In the genomic region with DNA sequence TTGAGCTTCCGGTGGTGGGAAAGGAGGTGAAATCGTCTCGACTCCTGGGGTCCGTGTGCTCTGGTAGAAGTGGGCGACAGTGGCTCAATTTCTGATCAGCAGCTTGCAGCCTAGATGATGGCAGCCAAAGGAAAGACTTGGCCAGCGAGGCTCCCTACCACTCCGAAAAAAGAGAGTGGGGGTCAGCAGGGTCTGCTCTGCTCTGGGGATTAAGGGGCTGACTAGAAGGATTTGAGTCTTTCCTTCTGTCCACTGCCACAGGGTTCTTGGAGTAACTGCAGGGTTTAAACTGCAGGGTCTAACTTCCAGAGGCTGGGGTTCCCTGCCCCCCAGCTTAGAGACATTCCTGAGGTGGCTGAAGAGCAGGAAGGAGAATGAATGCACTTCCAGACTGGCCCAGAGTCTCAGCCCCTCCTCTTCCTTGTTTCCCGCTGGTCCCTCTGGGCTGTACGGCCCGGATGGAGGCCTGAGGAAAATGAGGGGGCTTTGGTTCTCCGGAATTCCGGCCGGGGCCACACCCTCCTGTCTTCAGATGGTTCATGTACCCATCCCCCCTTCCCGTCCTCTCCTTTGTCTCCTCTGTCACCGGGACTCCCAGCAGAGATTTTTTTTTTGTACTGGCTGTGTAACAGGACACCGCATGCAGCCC, we compare ENCODE assay signal across 8 cellular contexts. TPM values are rescaled to one million over a fixed set of nuclear protein-coding genes. Genes with fewer than 3 reads are reported as not detected.
A peak's percentile ranks its signal among the peaks of the same experiment; 100 is the strongest.
DNase-seq lines count a peak whose midpoint lies in the region; ATAC-seq, FAIRE-seq and TF ChIP-seq lines count a peak whose summit lies in the region.

No MANE protein-coding gene starts in this region.

- H3K27ac Mint-ChIP-seq in WTC11 (peak overlapping the region; percentile 99), progenitor cell of endocrine pancreas (peak overlapping the region; percentile 99)

- peak overlapping the region; percentile 96 for H3K4me3 Mint-ChIP-seq in WTC11
- peak overlapping the region; percentile 99 for H3K4me3 Mint-ChIP-seq in progenitor cell of endocrine pancreas (ENCODE audit: low read depth)

- H3K4me2 ChIP-seq in A549 = peak overlapping the region; percentile 96

- POLR2A ChIA-PET in A549 (lab: Yijun Ruan, JAX) (interaction anchor here (0.6 to 2.0 kb wide), 8 partner anchors 9 to 41 kb away, joined by 3 to 24 read pairs (median 6); no protein-coding TSS in a partner anchor), HEK293T (lab: Yijun Ruan, JAX) (interaction anchor here (0.5 to 3.0 kb wide), 17 partner anchors 9 to 339 kb away, joined by 3 to 50 read pairs (median 3); no protein-coding TSS in a partner anchor), WTC11 (lab: Charles Lee) (interaction anchor here (0.6 to 3.3 kb wide), 8 partner anchors 9 to 112 kb away, joined by 3 to 35 read pairs (median 4); partner anchors contain the start of gene GDPD5)

- TF ChIP-seq EP300 in A549 (IDR thresholded peaks at IDR 0.05) = no peak
- TF ChIP-seq EP300 in gastroesophageal sphincter (IDR thresholded peaks at IDR 0.05) = no peak

- CTCF ChIA-PET in A549 (lab: Yijun Ruan, JAX) (interaction anchor here (1.7 to 17.9 kb wide), 3 partner anchors 12 to 117 kb away, joined by 5 to 137 read pairs (median 7); no protein-coding TSS in a partner anchor), HEK293T (lab: Yijun Ruan, JAX) (interaction anchor here (0.6 to 1.0 kb wide), 2 partner anchors 15 to 35 kb away, joined by 3 to 5 read pairs; no protein-coding TSS in a partner anchor), WTC11 (lab: Charles Lee) (interaction anchor here (0.5 to 6.1 kb wide), 14 partner anchors 9 to 349 kb away, joined by 3 to 69 read pairs (median 8); no protein-coding TSS in a partner anchor)

- H3K36me3 Mint-ChIP-seq in WTC11 (peaks cover 21% of the 10 kb centered on the region), progenitor cell of endocrine pancreas (ENCODE audit: insufficient read depth) (peaks cover 4% of the 10 kb centered on the region)

- peaks cover 0 to 32% of the 10 kb centered on the region in 2 donors for H3K36me3 ChIP-seq in gastroesophageal sphincter

- 4% methylated on average over 16 of the region's 16 CpGs for whole genome bisulfite sequencing in A549 (ENCODE audit: missing lambda C conversion rate)
- WGBS in gastroesophageal sphincter (ENCODE audit: low coverage in 1 of 2), 2 donors = 1 to 3% methylated on average over 6 to 16 of the region's 16 CpGs

- H3K9me3 Mint-ChIP-seq in WTC11 (no peaks in the 10 kb centered on the region), progenitor cell of endocrine pancreas (ENCODE audit: low read depth) (no peaks in the 10 kb centered on the region)

- no peaks in the 10 kb centered on the region for H3K27me3 ChIP-seq in gastroesophageal sphincter

- H3K4me1 ChIP-seq in A549 = peaks cover 57% of the 10 kb centered on the region
- peaks cover 9 to 92% (median 53%) of the 10 kb centered on the region in 3 donors for H3K4me1 ChIP-seq in gastroesophageal sphincter

- DNase-seq in A549 (ENCODE audit: low read depth in 1 of 2, low spot score in 1 of 2) = peak in 1 of 2 experiments; percentile 40
- DNase-seq in HEK293T (ENCODE audit: extremely low spot score) = no peak
- DNase-seq in WTC11 (ENCODE audit: low spot score) = peak; percentile 83
- DNase-seq in progenitor cell of endocrine pancreas (ENCODE audit: low spot score, unreplicated experiment) = no peak
- no peak for DNase-seq in HuH-7.5 (ENCODE audit: low spot score)

- no peaks in the 10 kb centered on the region for H3K9me3 ChIP-seq in A549
- H3K9me3 ChIP-seq in gastroesophageal sphincter = no peaks in the 10 kb centered on the region

- FAIRE-seq in A549 (lab: Jason Lieb, UNC) = no peak

- no peak for TF ChIP-seq RAD21 in A549 (conservative IDR thresholded peaks at IDR 0.05 in 1 of 2, IDR thresholded peaks at IDR 0.05 in 1 of 2)

- H3K4me3 ChIP-seq in A549 = peak overlapping the region; percentile 90
- H3K4me3 ChIP-seq in gastroesophageal sphincter = peak overlapping the region; percentile 75 to 89

- H3K27me3 Mint-ChIP-seq in WTC11 (ENCODE audit: low read depth) (no peaks in the 10 kb centered on the region), progenitor cell of endocrine pancreas (no peaks in the 10 kb centered on the region)

- peaks cover 66% of the 10 kb centered on the region for H3K4me1 Mint-ChIP-seq in WTC11
- H3K4me1 Mint-ChIP-seq in progenitor cell of endocrine pancreas (ENCODE audit: low read depth) = peaks cover 40% of the 10 kb centered on the region

- H3K27ac ChIP-seq in A549 (peak overlapping the region; percentile 97), gastroesophageal sphincter (peak overlapping the region; percentile 98 to 100 (median 99))

- TF ChIP-seq CTCF in A549 (IDR thresholded peaks at IDR 0.05) = no peak
- no peak for TF ChIP-seq CTCF in WTC11 (IDR thresholded peaks at IDR 0.05)
- no peak for TF ChIP-seq CTCF in gastroesophageal sphincter (IDR thresholded peaks at IDR 0.05)
- TF ChIP-seq CTCF in progenitor cell of endocrine pancreas (IDR thresholded peaks at IDR 0.05; ENCODE audit: unreplicated experiment) = no peak

- TF ChIP-seq POLR2A in A549 (IDR thresholded peaks at IDR 0.05; ENCODE audit: low read length) = no peak
- TF ChIP-seq POLR2A in gastroesophageal sphincter (IDR thresholded peaks at IDR 0.05) = no peak

- ATAC-seq in A549 (peak; percentile 5 to 51; a peak in 3 of 6 replicates), WTC11 (peak; percentile 63), gastroesophageal sphincter (no peak), GM19328 (IDR thresholded peaks at IDR 0.05; ENCODE audit: unreplicated experiment) (no peak), HG03025 (IDR thresholded peaks at IDR 0.05; ENCODE audit: low FRiP score, unreplicated experiment) (no peak)

TF ChIP-seq in A549, 52 proteins besides CTCF, POLR2A, EP300 and RAD21 (continues in another document):
- TF ChIP-seq EHMT2 (IDR thresholded peaks at IDR 0.05; ENCODE audit: low read depth) (no peak), HEYL (CRISPR knock-in tag; IDR thresholded peaks at IDR 0.05) (no peak), ZC3H11A (IDR thresholded peaks at IDR 0.05) (no peak), CEBPB (IDR thresholded peaks at IDR 0.05) (no peak), MAZ (IDR thresholded peaks at IDR 0.05; ENCODE audit: borderline replicate concordance, low read depth, low read length) (no peak), MAX (IDR thresholded peaks at IDR 0.05) (peak; percentile 11; the same call in 1 of the 2 replicates), ESRRA (IDR thresholded peaks at IDR 0.05; ENCODE audit: borderline replicate concordance, low read length) (no peak)

TF ChIP-seq in HEK293T, 16 proteins besides CTCF, POLR2A, EP300 and RAD21:
- TF ChIP-seq L3MBTL2 (conservative IDR thresholded peaks at IDR 0.05) (peak; percentile 65; the same call in 1 of the 2 replicates), FOXM1 (IDR thresholded peaks at IDR 0.05; ENCODE audit: borderline replicate concordance) (no peak), TARDBP (IDR thresholded peaks at IDR 0.05) (no peak)

TF ChIP-seq in WTC11, 78 proteins besides CTCF, POLR2A, EP300 and RAD21 (continues in another document):
- TF ChIP-seq, protein P1, sequence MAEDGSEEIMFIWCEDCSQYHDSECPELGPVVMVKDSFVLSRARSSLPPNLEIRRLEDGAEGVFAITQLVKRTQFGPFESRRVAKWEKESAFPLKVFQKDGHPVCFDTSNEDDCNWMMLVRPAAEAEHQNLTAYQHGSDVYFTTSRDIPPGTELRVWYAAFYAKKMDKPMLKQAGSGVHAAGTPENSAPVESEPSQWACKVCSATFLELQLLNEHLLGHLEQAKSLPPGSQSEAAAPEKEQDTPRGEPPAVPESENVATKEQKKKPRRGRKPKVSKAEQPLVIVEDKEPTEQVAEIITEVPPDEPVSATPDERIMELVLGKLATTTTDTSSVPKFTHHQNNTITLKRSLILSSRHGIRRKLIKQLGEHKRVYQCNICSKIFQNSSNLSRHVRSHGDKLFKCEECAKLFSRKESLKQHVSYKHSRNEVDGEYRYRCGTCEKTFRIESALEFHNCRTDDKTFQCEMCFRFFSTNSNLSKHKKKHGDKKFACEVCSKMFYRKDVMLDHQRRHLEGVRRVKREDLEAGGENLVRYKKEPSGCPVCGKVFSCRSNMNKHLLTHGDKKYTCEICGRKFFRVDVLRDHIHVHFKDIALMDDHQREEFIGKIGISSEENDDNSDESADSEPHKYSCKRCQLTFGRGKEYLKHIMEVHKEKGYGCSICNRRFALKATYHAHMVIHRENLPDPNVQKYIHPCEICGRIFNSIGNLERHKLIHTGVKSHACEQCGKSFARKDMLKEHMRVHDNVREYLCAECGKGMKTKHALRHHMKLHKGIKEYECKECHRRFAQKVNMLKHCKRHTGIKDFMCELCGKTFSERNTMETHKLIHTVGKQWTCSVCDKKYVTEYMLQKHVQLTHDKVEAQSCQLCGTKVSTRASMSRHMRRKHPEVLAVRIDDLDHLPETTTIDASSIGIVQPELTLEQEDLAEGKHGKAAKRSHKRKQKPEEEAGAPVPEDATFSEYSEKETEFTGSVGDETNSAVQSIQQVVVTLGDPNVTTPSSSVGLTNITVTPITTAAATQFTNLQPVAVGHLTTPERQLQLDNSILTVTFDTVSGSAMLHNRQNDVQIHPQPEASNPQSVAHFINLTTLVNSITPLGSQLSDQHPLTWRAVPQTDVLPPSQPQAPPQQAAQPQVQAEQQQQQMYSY (CRISPR knock-in tag; IDR thresholded peaks at IDR 0.05) = no peak
- no peak for TF ChIP-seq OVOL2 (CRISPR knock-in tag; IDR thresholded peaks at IDR 0.05; ENCODE audit: borderline replicate concordance)
- TF ChIP-seq PRRX2 (CRISPR knock-in tag; IDR thresholded peaks at IDR 0.05) = no peak

RNA-seq across cellular contexts. Expression of gene SERPINH1, which starts 0.9 kb away (rescaled TPM):
- polyA plus RNA-seq in A549 (2011; rRNA removed) = 70.7 and 79.3 TPM in 2 replicates
- polyA plus RNA-seq in A549 (2012; cell fraction: cytosol; rRNA removed) = 113 and 144 TPM in 2 replicates
- 212 and 377 TPM in 2 replicates for polyA plus RNA-seq in A549 (2012; cell fraction: nucleus; rRNA removed)
- polyA plus RNA-seq in A549 (2017; fragmentation: RNase III; extraction: RNeasy Plus Mini Kit Qiagen cat#74134 plus additional on column Dnase treatment) = 151 to 162 TPM (median 151 TPM) in 3 replicates
- polyA minus RNA-seq in A549 (2011; rRNA and poly(A)+ RNA removed) = 48.4 and 51.1 TPM in 2 replicates
- 411 to 478 TPM (median 473 TPM) in 3 replicates for total RNA-seq in WTC11 (2021)
- 100 to 1,000 TPM; 127 to 284 (median 175) TPM for total RNA-seq in gastroesophageal sphincter
- 223 and 234 TPM in 2 replicates for total RNA-seq in progenitor cell of endocrine pancreas

RNA-seq across cellular contexts. Expression of gene GDPD5, which starts 37.2 kb away (rescaled TPM):
- polyA plus RNA-seq in A549 (2011; rRNA removed) (3.9 and 4.7 TPM in 2 replicates), A549 (2017; fragmentation: RNase III; extraction: RNeasy Plus Mini Kit Qiagen cat#74134 plus additional on column Dnase treatment) (5.8 to 7.9 TPM (median 5.9 TPM) in 3 replicates)
- polyA plus RNA-seq in A549 (2012; cell fraction: cytosol; rRNA removed) = 4.5 and 7.7 TPM in 2 replicates
- 27.2 and 29.2 TPM in 2 replicates for polyA plus RNA-seq in A549 (2012; cell fraction: nucleus; rRNA removed)
- polyA minus RNA-seq in A549 (2011; rRNA and poly(A)+ RNA removed) = 8.3 and 14.5 TPM in 2 replicates
- total RNA-seq in WTC11 (2021) (4.7 to 12.2 TPM (median 5.3 TPM) in 3 replicates), gastroesophageal sphincter (1 to 10 TPM; 3.8 to 9.3 (median 6.4) TPM), progenitor cell of endocrine pancreas (32.4 and 33.1 TPM in 2 replicates)

Comparison
In these comparisons a context has a peak if more than half of its experiments do, and no peak if none do; other contexts are left out.
1. ATAC-seq: peak in A549 (2 of 2) and WTC11 (single experiment); none in gastroesophageal sphincter (single experiment), GM19328 (single experiment) and HG03025 (single experiment).
2. Of the 8 proteins assayed by ChIP-seq in both WTC11 and A549: peak only in WTC11: none; only in A549: MAX; in both: none; in neither: 7.